ENCODE assay signal across 1 cellular context in genomic region chr2:237594514-237594871, GRCh38.
TF ChIP-seq lines count a peak whose summit lies in the region.

No MANE protein-coding gene starts in this region.

TF ChIP-seq in endothelial cell of umbilical vein, 7 proteins besides CTCF, POLR2A, EP300 and RAD21 (continued from another document):
- no peak for TF ChIP-seq JUN (IDR thresholded peaks at IDR 0.05; ENCODE audit: borderline replicate concordance, insufficient read depth, insufficient read length, low read depth)
- TF ChIP-seq POLR2AphosphoS5 (IDR thresholded peaks at IDR 0.05; ENCODE audit: insufficient read depth, low read depth, low read length): no peak
- TF ChIP-seq, protein P1, sequence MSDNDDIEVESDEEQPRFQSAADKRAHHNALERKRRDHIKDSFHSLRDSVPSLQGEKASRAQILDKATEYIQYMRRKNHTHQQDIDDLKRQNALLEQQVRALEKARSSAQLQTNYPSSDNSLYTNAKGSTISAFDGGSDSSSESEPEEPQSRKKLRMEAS (IDR thresholded peaks at IDR 0.05; ENCODE audit: insufficient read depth, insufficient read length): no peak
- TF ChIP-seq FOS (IDR thresholded peaks at IDR 0.05; ENCODE audit: borderline replicate concordance, insufficient read depth, low read length): no peak
